16 cellular contexts compared by ENCODE assay signal in the genomic region with DNA sequence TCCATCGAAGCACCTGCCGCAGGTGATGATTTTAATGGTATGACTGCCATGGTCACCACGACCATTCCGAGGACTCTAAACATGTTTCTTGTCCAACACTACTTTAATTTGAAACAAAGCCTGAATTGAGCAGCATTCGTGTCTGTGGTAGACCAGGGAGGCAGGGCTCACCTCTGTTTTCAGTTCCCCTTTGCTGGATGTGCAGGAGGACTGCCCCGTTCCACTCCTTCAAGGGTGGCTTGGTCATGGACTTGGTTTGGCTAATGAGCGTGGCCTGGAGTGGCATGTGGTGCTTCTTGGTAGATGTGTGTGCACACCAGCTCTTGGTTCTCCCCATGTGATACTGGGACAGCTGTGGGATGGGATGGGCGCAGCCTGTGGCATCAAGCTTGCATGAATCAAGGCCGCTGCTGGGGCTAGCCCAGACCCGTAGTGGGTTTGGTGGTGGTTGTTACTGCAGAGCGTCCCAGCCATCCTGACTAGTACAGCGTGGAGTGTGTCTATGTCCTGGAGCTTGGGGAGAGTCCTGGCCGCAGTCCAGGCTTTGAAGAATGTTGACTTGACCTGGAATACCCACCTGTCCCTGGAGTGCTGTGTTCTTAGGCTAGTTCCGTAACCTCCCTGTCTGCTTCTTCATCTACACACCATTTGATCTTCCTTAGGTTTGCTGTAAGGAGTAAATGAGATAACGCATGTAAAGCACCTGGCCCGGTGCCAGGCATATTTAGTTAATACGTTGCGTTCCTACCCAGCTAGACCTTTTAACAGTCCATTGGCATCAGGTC. TPM values are rescaled to one million over a fixed set of nuclear protein-coding genes. Genes with fewer than 3 reads are reported as not detected.
DNase-seq lines count a peak whose midpoint lies in the region; ATAC-seq, FAIRE-seq and TF ChIP-seq lines count a peak whose summit lies in the region.
"Had no signal": no experiment of that assay in that cellular context is flagged by ENCODE, and none has a peak within 500 bp of the region (broad histone marks: within the 10 kb centered on the region; RNA-seq: fewer than 3 reads in every experiment).

No MANE protein-coding gene starts in this region.

- DNase-seq in osteoblast (ENCODE audit: insufficient read length, low spot score, missing footprints) (peak; percentile 53), urothelium cell line (ENCODE audit: low spot score) (no peak), HFFc6 (no peak), NAMALWA (ENCODE audit: low spot score) (no peak)
- no peak for DNase-seq in stimulated activated CD4-positive, alpha-beta T cell treated with anti-CD3 and anti-CD28 coated beads, Interleukin-2, amount 100 ng/mL, for 48 hours
- DNase-seq: activated CD4-positive, alpha-beta T cell treated with anti-CD3 and anti-CD28 coated beads, Interleukin-2, amount 50 U/mL, for 4 hours; DMS79; H7; NCI-H1694; SHP77 had no signal

- H4K20me1 ChIP-seq in osteoblast (ENCODE audit: insufficient read depth, low read length), result peaks cover 12% of the 10 kb centered on the region

- FAIRE-seq in urothelium cell line (lab: Jason Lieb, UNC), result no peak

- no peak overlapping the region for H3K27ac ChIP-seq in osteoblast (ENCODE audit: low read depth, low read length)
- H3K27ac ChIP-seq: right atrium auricular region had no signal

- peaks cover 4% of the 10 kb centered on the region for H3K79me2 ChIP-seq in osteoblast (ENCODE audit: insufficient read depth, low read length)

- peaks cover 9% of the 10 kb centered on the region for H3K4me1 Mint-ChIP-seq in HFFc6 (ENCODE audit: low read depth)

- no peaks in the 10 kb centered on the region; the same call in none of the 2 replicates for H3K27me3 Mint-ChIP-seq in HFFc6 (ENCODE audit: insufficient read depth)

- H3K27ac Mint-ChIP-seq in HFFc6, result no peak overlapping the region
- H3K27ac Mint-ChIP-seq: stimulated activated effector memory CD8-positive, alpha-beta T cell treated with anti-CD3 and anti-CD28 coated beads, Interleukin-12 subunit alpha, Interleukin-12 subunit beta, amount 100 ng/mL, for 72 hours had no signal

- peaks cover 28% of the 10 kb centered on the region for H3K9me3 Mint-ChIP-seq in HFFc6

- H3K4me2 ChIP-seq in osteoblast (ENCODE audit: insufficient read depth, low read length), result no peak overlapping the region

- no peak overlapping the region for H3K4me3 Mint-ChIP-seq in HFFc6
- H3K4me3 Mint-ChIP-seq: stimulated activated effector memory CD8-positive, alpha-beta T cell treated with anti-CD3 and anti-CD28 coated beads, Interleukin-12 subunit alpha, Interleukin-12 subunit beta, amount 100 ng/mL, for 72 hours had no signal

- peaks cover 11% of the 10 kb centered on the region for H3K36me3 Mint-ChIP-seq in HFFc6 (ENCODE audit: low read depth)
- H3K36me3 Mint-ChIP-seq: stimulated activated effector memory CD8-positive, alpha-beta T cell treated with anti-CD3 and anti-CD28 coated beads, Interleukin-12 subunit alpha, Interleukin-12 subunit beta, amount 100 ng/mL, for 72 hours had no signal

- no peak overlapping the region for H2AFZ ChIP-seq in osteoblast (ENCODE audit: low read length)

- no peaks in the 10 kb centered on the region for H3K4me1 ChIP-seq in osteoblast (ENCODE audit: insufficient read depth, low read length)
- H3K4me1 ChIP-seq: right atrium auricular region had no signal

- ATAC-seq in GM19328 (IDR thresholded peaks at IDR 0.05; ENCODE audit: unreplicated experiment) (peak; percentile 76), HG02642 (IDR thresholded peaks at IDR 0.05; ENCODE audit: poor library complexity, unreplicated experiment) (peak; percentile 83), HG03558 (IDR thresholded peaks at IDR 0.05; ENCODE audit: extremely low read depth, unreplicated experiment) (peak; percentile 87)
- ATAC-seq: stimulated activated effector memory CD8-positive, alpha-beta T cell treated with anti-CD3 and anti-CD28 coated beads, Interleukin-12 subunit alpha, Interleukin-12 subunit beta, amount 100 ng/mL, for 72 hours had no signal

- no peaks in the 10 kb centered on the region for H3K27me3 ChIP-seq in osteoblast (ENCODE audit: insufficient read depth, low read length)
- H3K27me3 ChIP-seq: right atrium auricular region had no signal

- H3K36me3 ChIP-seq in osteoblast (ENCODE audit: insufficient read depth, low read length), result no peaks in the 10 kb centered on the region
- H3K36me3 ChIP-seq: right atrium auricular region had no signal

- TF ChIP-seq CTCF in osteoblast (IDR thresholded peaks at IDR 0.05; ENCODE audit: extremely low read depth, low read depth, low read length) (no peak), HFFc6 (IDR thresholded peaks at IDR 0.05) (no peak)

- no peak overlapping the region for H3K4me3 ChIP-seq in osteoblast (ENCODE audit: insufficient read depth, low read length)
- H3K4me3 ChIP-seq: lung, right atrium auricular region had no signal

- H3K9me3 ChIP-seq in osteoblast (ENCODE audit: low read depth, low read length), result no peaks in the 10 kb centered on the region
- H3K9me3 ChIP-seq: right atrium auricular region had no signal

RNA-seq across cellular contexts. Expression of gene MGMT, which starts 34.8 kb away (rescaled TPM):
- total RNA-seq in osteoblast, result 18.3 and 21.0 TPM in 2 replicates
- total RNA-seq in HFFc6 (2021; fragmentation: NEBNext Ultra II Directional; extraction: Animal tissue kit (Norgen Biotek cat#: 25700)), result 10 to 100 TPM in 3 of 6 experiments, 1 to 10 TPM in 3; 8.9 to 18.0 (median 10.0) TPM
